In genomic region chr11:17460406-17460805, GRCh38 we compare ENCODE assay signal across 11 cellular contexts. TPM values are rescaled to one million over a fixed set of nuclear protein-coding genes. Genes with fewer than 3 reads are reported as not detected.
"Had no signal": no experiment of that assay in that cellular context is flagged by ENCODE, and none has a peak within 500 bp of the region (broad histone marks: within the 10 kb centered on the region; RNA-seq: fewer than 3 reads in every experiment).

No MANE protein-coding gene starts in this region.

- H3K4me3 Mint-ChIP-seq: HFFc6, IgD-negative memory B cell had no signal

- H3K9ac ChIP-seq: GM23248 had no signal

- H3K9me3 Mint-ChIP-seq: HFFc6, IgD-negative memory B cell had no signal

- H2AFZ ChIP-seq: GM23248 had no signal

- H3K27ac Mint-ChIP-seq: HFFc6, IgD-negative memory B cell had no signal

- DNase-seq: GM23248, GOT3, H7, HFFc6 had no signal

- H3K4me1 Mint-ChIP-seq: IgD-negative memory B cell had no signal

- H3K27ac ChIP-seq: GM23248, HL-60 had no signal

- H3K9me3 ChIP-seq: HAP-1 had no signal

- ATAC-seq: HCT116, HepG2 had no signal

- H3K4me3 ChIP-seq: GM23248, HAP-1 had no signal

- H3K36me3 ChIP-seq: HAP-1 had no signal

RNA-seq across cellular contexts. Expression of gene ABCC8, which starts 16.2 kb away (rescaled TPM):
- total RNA-seq: GM23248, H4, HepG2, HFFc6, HT1080 had no signal
- polyA plus RNA-seq: GM23248, HepG2, IgD-negative memory B cell had no signal
